In the genomic region with DNA sequence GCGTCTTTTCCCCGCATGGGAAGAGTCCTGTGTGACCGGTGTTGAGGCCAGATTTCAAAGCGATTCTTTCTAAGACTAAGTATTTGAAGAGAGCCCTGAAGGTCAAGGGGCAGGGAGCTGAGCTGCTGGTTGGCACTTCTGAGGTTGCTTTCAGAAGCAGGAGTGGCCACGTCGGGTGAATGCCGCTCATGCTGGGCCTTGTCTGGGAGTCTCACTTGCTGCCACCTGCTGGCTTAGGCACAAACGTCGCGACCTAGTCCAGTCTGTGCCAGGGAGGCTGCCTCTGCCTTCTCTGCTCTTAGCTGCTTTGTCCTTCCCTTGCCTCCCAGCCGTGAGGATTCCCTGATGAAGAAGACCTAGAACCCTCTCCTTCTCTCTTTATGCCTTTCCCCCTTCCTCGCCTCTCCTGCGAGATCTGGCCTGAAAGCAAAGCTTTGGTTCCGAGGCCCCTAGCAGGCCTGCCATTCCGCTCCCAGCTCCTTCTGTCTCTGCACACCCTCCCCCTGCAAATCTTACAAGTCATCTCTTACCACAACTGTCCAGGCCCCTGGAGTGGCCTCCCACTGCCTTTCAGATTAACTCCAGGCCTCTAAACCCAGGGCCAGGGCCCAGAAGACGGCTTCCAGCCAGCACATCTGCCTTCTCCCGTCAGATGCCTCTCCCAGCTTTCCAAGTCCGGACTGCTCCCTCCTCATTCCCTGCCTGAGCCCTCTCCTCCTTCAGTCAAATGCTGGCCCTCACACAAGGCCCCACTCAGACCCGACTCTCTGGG, we compare ENCODE assay signal across 8 cellular contexts.
A peak's percentile ranks its signal among the peaks of the same experiment; 100 is the strongest.
DNase-seq lines count a peak whose midpoint lies in the region; ATAC-seq and TF ChIP-seq lines count a peak whose summit lies in the region.

No MANE protein-coding gene starts in this region.

- H3K9me3 ChIP-seq in OCI-LY3 (ENCODE audit: insufficient read depth, low read length) = no peaks in the 10 kb centered on the region

- H3K27ac ChIP-seq in 22Rv1 = no peak overlapping the region
- H3K27ac ChIP-seq in OCI-LY3 (ENCODE audit: low read length) = no peak overlapping the region

- ATAC-seq in HG03571 (IDR thresholded peaks at IDR 0.05; ENCODE audit: unreplicated experiment) (no peak), GM18907 (IDR thresholded peaks at IDR 0.05; ENCODE audit: unreplicated experiment) (no peak)

- DNase-seq in GM10248 (ENCODE audit: extremely low spot score) (peak; percentile 66), amygdala (lab: John Stamatoyannopoulos, UW) (peak in 41 of 56 donors; percentile 14 to 78 (median 46)), iPS-NIHi11 (ENCODE audit: low spot score) (peak; percentile 76)
- DNase-seq in stimulated activated CD4-positive, alpha-beta T cell treated with anti-CD3 and anti-CD28 coated beads, Interleukin-15, amount 100 ng/mL, for 48 hours (ENCODE audit: low read depth in 2 of 2) = peak; percentile 28 to 46

- no peak overlapping the region for H2AFZ ChIP-seq in OCI-LY3 (ENCODE audit: low read depth, low read length)

- no peaks in the 10 kb centered on the region for H4K20me1 ChIP-seq in OCI-LY3 (ENCODE audit: insufficient read depth, low read length)

- peaks cover 8% of the 10 kb centered on the region for H3K4me1 ChIP-seq in OCI-LY3 (ENCODE audit: low read length)

- CTCF ChIA-PET in GM10248 (lab: Yijun Ruan, JAX) = interaction anchor here (0.9 to 2.2 kb wide), 9 partner anchors 9 to 600 kb away, joined by 3 to 6 read pairs (median 3); partner anchors contain the start of gene SHPK

- no peaks in the 10 kb centered on the region for H3K36me3 ChIP-seq in OCI-LY3 (replicated peaks; ENCODE audit: low read depth, low read length)

- TF ChIP-seq CTCF in 22Rv1 (IDR thresholded peaks at IDR 0.05) = peak; percentile 71
- peak; percentile 26 for TF ChIP-seq CTCF in GM10248 (IDR thresholded peaks at IDR 0.05; ENCODE audit: control extremely low read depth, extremely low read depth, low read depth, missing control alignments)
- peak; percentile 48 for TF ChIP-seq CTCF in OCI-LY3 (IDR thresholded peaks at IDR 0.05; ENCODE audit: low read depth, low read length)

- H3K79me2 ChIP-seq in OCI-LY3 (ENCODE audit: low read length) = no peaks in the 10 kb centered on the region

- H3K4me2 ChIP-seq in OCI-LY3 (ENCODE audit: low read length) = no peak overlapping the region

- POLR2A ChIA-PET in GM10248 (lab: Yijun Ruan, JAX) = no interaction called here

- H3K9ac ChIP-seq in OCI-LY3 (ENCODE audit: low read length) = no peak overlapping the region

- H3K4me3 ChIP-seq in OCI-LY3 (ENCODE audit: low read length) = no peak overlapping the region

- no peaks in the 10 kb centered on the region for H3K27me3 ChIP-seq in OCI-LY3 (ENCODE audit: low read depth, low read length)
